ENCODE assay signal across 11 cellular contexts in genomic region chr3:16514799-16515353, GRCh38. TPM values are rescaled to one million over a fixed set of nuclear protein-coding genes. Genes with fewer than 3 reads are reported as not detected.
DNase-seq lines count a peak whose midpoint lies in the region; ATAC-seq and TF ChIP-seq lines count a peak whose summit lies in the region.
"Had no signal": no experiment of that assay in that cellular context is flagged by ENCODE, and none has a peak within 500 bp of the region (broad histone marks: within the 10 kb centered on the region; RNA-seq: fewer than 3 reads in every experiment).

No MANE protein-coding gene starts in this region.

- H3K9me3 ChIP-seq in OCI-LY1 (ENCODE audit: low read length) (no peaks in the 10 kb centered on the region), SJCRH30 (replicated peaks) (no peaks in the 10 kb centered on the region)

- H3K4me1 Mint-ChIP-seq in stimulated activated naive CD8-positive, alpha-beta T cell treated with anti-CD3 and anti-CD28 coated beads, Interleukin-15, Interleukin-2, amounts not matched to agents 100 ng/mL and 50 ng/mL, for 24 hours (ENCODE audit: low read depth): peaks cover 85% of the 10 kb centered on the region
- H3K4me1 Mint-ChIP-seq in endothelial cell (ENCODE audit: unreplicated experiment): peaks cover 59% of the 10 kb centered on the region

- TF ChIP-seq CTCF in OCI-LY1 (IDR thresholded peaks at IDR 0.05; ENCODE audit: low read length) (no peak), endothelial cell (IDR thresholded peaks at IDR 0.05; ENCODE audit: unreplicated experiment) (no peak), omental fat pad (IDR thresholded peaks at IDR 0.05) (no peak)

- ATAC-seq in stimulated activated naive CD8-positive, alpha-beta T cell treated with anti-CD3 and anti-CD28 coated beads, Interleukin-15, Interleukin-2, amounts not matched to agents 100 U/mL and 50 U/mL, for 24 hours: no peak
- no peak for ATAC-seq in GM18861 (IDR thresholded peaks at IDR 0.05; ENCODE audit: unreplicated experiment)
- no peak for ATAC-seq in omental fat pad (ENCODE audit: low FRiP score)

- H3K27me3 ChIP-seq in OCI-LY1 (ENCODE audit: insufficient read depth, low read length) (no peaks in the 10 kb centered on the region), SJCRH30 (no peaks in the 10 kb centered on the region)

- H3K4me3 ChIP-seq in OCI-LY1 (ENCODE audit: low read depth, low read length, poor library complexity, severe bottlenecking) (peak overlapping the region; percentile 95), SJCRH30 (no peak overlapping the region)

- peak overlapping the region; percentile 99 for H3K27ac ChIP-seq in OCI-LY1 (ENCODE audit: low read depth, low read length, poor library complexity, severe bottlenecking)
- no peak overlapping the region for H3K27ac ChIP-seq in SJCRH30

- peaks cover 46% of the 10 kb centered on the region for H3K79me2 ChIP-seq in OCI-LY1 (ENCODE audit: insufficient read depth, low read length)

- H2AFZ ChIP-seq in OCI-LY1 (ENCODE audit: low read length): no peak overlapping the region

- H3K27ac Mint-ChIP-seq in stimulated activated naive CD8-positive, alpha-beta T cell treated with anti-CD3 and anti-CD28 coated beads, Interleukin-15, Interleukin-2, amounts not matched to agents 100 ng/mL and 50 ng/mL, for 24 hours: peak overlapping the region; percentile 91
- H3K27ac Mint-ChIP-seq in endothelial cell (ENCODE audit: unreplicated experiment): peak overlapping the region; percentile 61

- DNase-seq in stimulated activated naive CD8-positive, alpha-beta T cell treated with anti-CD3 and anti-CD28 coated beads, Interleukin-15, Interleukin-2, amounts not matched to agents 100 U/mL and 50 U/mL, for 24 hours: no peak
- DNase-seq in endothelial cell (ENCODE audit: low spot score) (no peak), omental fat pad (ENCODE audit: low spot score) (no peak), SJCRH30 (no peak)
- DNase-seq in effector CD8-positive, alpha-beta T cell (lab: John Stamatoyannopoulos, UW): no peak
- DNase-seq: foreskin fibroblast, NCI-H1092 treated with DMSO at 0.1 percent for 48 hours, trophoblast cell had no signal

- H3K36me3 ChIP-seq in OCI-LY1 (ENCODE audit: insufficient read depth, low read length): peaks cover 28% of the 10 kb centered on the region; the same call in 1 of the 2 replicates
- H3K36me3 ChIP-seq in SJCRH30: no peaks in the 10 kb centered on the region

- H3K4me2 ChIP-seq in OCI-LY1 (ENCODE audit: low read length): peak overlapping the region; percentile 79

- peaks cover 57% of the 10 kb centered on the region for H3K4me1 ChIP-seq in OCI-LY1 (ENCODE audit: insufficient read depth, low read length, severe bottlenecking)
- H3K4me1 ChIP-seq in SJCRH30: peaks cover 25% of the 10 kb centered on the region

- no peaks in the 10 kb centered on the region for H4K20me1 ChIP-seq in OCI-LY1 (ENCODE audit: insufficient read depth, low read length)

- no peaks in the 10 kb centered on the region for H3K27me3 Mint-ChIP-seq in stimulated activated naive CD8-positive, alpha-beta T cell treated with anti-CD3 and anti-CD28 coated beads, Interleukin-15, Interleukin-2, amounts not matched to agents 100 ng/mL and 50 ng/mL, for 24 hours
- H3K27me3 Mint-ChIP-seq in endothelial cell (ENCODE audit: unreplicated experiment): peaks cover 9% of the 10 kb centered on the region

- H3K36me3 Mint-ChIP-seq in stimulated activated naive CD8-positive, alpha-beta T cell treated with anti-CD3 and anti-CD28 coated beads, Interleukin-15, Interleukin-2, amounts not matched to agents 100 ng/mL and 50 ng/mL, for 24 hours (ENCODE audit: low read depth): peaks cover 19% of the 10 kb centered on the region
- H3K36me3 Mint-ChIP-seq in endothelial cell (ENCODE audit: low read depth, unreplicated experiment): peaks cover 5% of the 10 kb centered on the region

- peaks cover 6% of the 10 kb centered on the region; the same call in 1 of the 2 replicates for H3F3A ChIP-seq in OCI-LY1 (ENCODE audit: insufficient read depth, low read length)

- peak overlapping the region; percentile 99 for H3K9ac ChIP-seq in OCI-LY1 (ENCODE audit: low read length)

- no peaks in the 10 kb centered on the region for H3K9me2 ChIP-seq in OCI-LY1 (ENCODE audit: low read depth, low read length)

- no peaks in the 10 kb centered on the region for H3K9me3 Mint-ChIP-seq in stimulated activated naive CD8-positive, alpha-beta T cell treated with anti-CD3 and anti-CD28 coated beads, Interleukin-15, Interleukin-2, amounts not matched to agents 100 ng/mL and 50 ng/mL, for 24 hours
- no peaks in the 10 kb centered on the region for H3K9me3 Mint-ChIP-seq in endothelial cell (ENCODE audit: unreplicated experiment)

- H3K4me3 Mint-ChIP-seq in stimulated activated naive CD8-positive, alpha-beta T cell treated with anti-CD3 and anti-CD28 coated beads, Interleukin-15, Interleukin-2, amounts not matched to agents 100 ng/mL and 50 ng/mL, for 24 hours: peak overlapping the region; percentile 90
- H3K4me3 Mint-ChIP-seq in endothelial cell (ENCODE audit: unreplicated experiment): peak overlapping the region; percentile 43

RNA-seq across cellular contexts. Expression of gene RFTN1, which starts 1.4 kb away (rescaled TPM):
- total RNA-seq in endothelial cell (ENCODE audit: unreplicated experiment) (41.8 TPM), omental fat pad (10 to 100 TPM; 42.4 to 94.4 (median 62.5) TPM)
- 17.0 and 20.1 TPM in 2 replicates for total RNA-seq in SJCRH30 (2014; rRNA removed; shearing (Covaris generic))
